14 cellular contexts compared by ENCODE assay signal in genomic region chr14:68444449-68445168, GRCh38.
A peak's percentile ranks its signal among the peaks of the same experiment; 100 is the strongest.
DNase-seq lines count a peak whose midpoint lies in the region; ATAC-seq, FAIRE-seq and TF ChIP-seq lines count a peak whose summit lies in the region.
"Had no signal": no experiment of that assay in that cellular context is flagged by ENCODE, and none has a peak within 500 bp of the region (broad histone marks: within the 10 kb centered on the region; RNA-seq: fewer than 3 reads in every experiment).

No MANE protein-coding gene starts in this region.

- H3K4me1 ChIP-seq in A673 (ENCODE audit: insufficient read depth, low read length, poor library complexity, severe bottlenecking) (peaks cover 6% of the 10 kb centered on the region), mesendoderm (ENCODE audit: control insufficient read depth, low read depth, low read length) (peaks cover 4% of the 10 kb centered on the region)

- H3K9me3 ChIP-seq in A673 (ENCODE audit: low read depth, low read length, poor library complexity, severe bottlenecking): no peaks in the 10 kb centered on the region

- no peak overlapping the region for H2BK5ac ChIP-seq in mesendoderm (ENCODE audit: low read length)

- H3K9me3 Mint-ChIP-seq in MCF 10A (ENCODE audit: unreplicated experiment): peaks cover under 1% of the 10 kb centered on the region
- H3K9me3 Mint-ChIP-seq: activated CD4-positive, alpha-beta T cell treated with anti-CD3 and anti-CD28 coated beads, Interleukin-2, amount 10 ng/mL, durations not matched to agents 7 days and 5 days; memory B cell had no signal

- H3K36me3 ChIP-seq in A673 (ENCODE audit: insufficient read depth, low read length, poor library complexity, severe bottlenecking) (no peaks in the 10 kb centered on the region), mesendoderm (ENCODE audit: control insufficient read depth, insufficient read depth, low read length) (no peaks in the 10 kb centered on the region)

- no peak overlapping the region for H3K18ac ChIP-seq in mesendoderm (ENCODE audit: low read length)

- H3K36me3 Mint-ChIP-seq in MCF 10A (ENCODE audit: insufficient read depth, unreplicated experiment): no peaks in the 10 kb centered on the region
- H3K36me3 Mint-ChIP-seq: activated naive CD4-positive, alpha-beta T cell treated with anti-CD3 and anti-CD28 coated beads, Interleukin-2, amount 50 U/mL, for 72 hours had no signal

- H3K27ac Mint-ChIP-seq in MCF 10A (ENCODE audit: low read depth, unreplicated experiment): peak overlapping the region; percentile 25
- H3K27ac Mint-ChIP-seq: activated CD4-positive, alpha-beta T cell treated with anti-CD3 and anti-CD28 coated beads, Interleukin-2, amount 10 ng/mL, durations not matched to agents 7 days and 5 days; activated naive CD4-positive, alpha-beta T cell treated with anti-CD3 and anti-CD28 coated beads, Interleukin-2, amount 50 U/mL, for 72 hours; memory B cell had no signal

- FAIRE-seq in GM12891 (lab: Jason Lieb, UNC): no peak

- H3K79me1 ChIP-seq in mesendoderm (ENCODE audit: low read length): no peaks in the 10 kb centered on the region

- no peak overlapping the region for H2BK15ac ChIP-seq in mesendoderm (replicated peaks; ENCODE audit: low read depth)

- no peak overlapping the region for H3K56ac ChIP-seq in mesendoderm (ENCODE audit: low read length)

- no peak overlapping the region for H2BK120ac ChIP-seq in mesendoderm (ENCODE audit: low read depth, low read length)

- no peaks in the 10 kb centered on the region for H3K79me2 ChIP-seq in mesendoderm (ENCODE audit: control insufficient read depth, insufficient read depth, low read length)

- no peaks in the 10 kb centered on the region for H3K27me3 Mint-ChIP-seq in MCF 10A (ENCODE audit: insufficient read depth, unreplicated experiment)
- H3K27me3 Mint-ChIP-seq: activated CD4-positive, alpha-beta T cell treated with anti-CD3 and anti-CD28 coated beads, Interleukin-2, amount 10 ng/mL, durations not matched to agents 7 days and 5 days; memory B cell had no signal

- DNase-seq in A673 (ENCODE audit: low spot score) (peak; percentile 42), KBM-7 (peak; percentile 6), MCF 10A (ENCODE audit: unreplicated experiment) (peak; percentile 40), mesendoderm (no peak), GM12891 (ENCODE audit: insufficient read length, low spot score) (no peak), activated T-cell treated with anti-CD3 and anti-CD28 coated beads for 4 hours (no peak), germinal center (ENCODE audit: low spot score) (no peak)
- DNase-seq: activated CD4-positive, alpha-beta T cell treated with anti-CD3 and anti-CD28 coated beads, Interleukin-2, amount 10 ng/mL, durations not matched to agents 7 days and 5 days; C1 segment of cervical spinal cord; stimulated activated CD4-positive, alpha-beta T cell treated with anti-CD3 and anti-CD28 coated beads, Interleukin-2, amount 100 ng/mL, for 24 hours; substantia nigra had no signal

- no peak overlapping the region for H3K27ac ChIP-seq in A673 (ENCODE audit: low read depth, low read length, poor library complexity, severe bottlenecking)
- H3K27ac ChIP-seq in mesendoderm (ENCODE audit: low read depth, low read length): no peak overlapping the region

- peaks cover 15% of the 10 kb centered on the region for H3K4me1 Mint-ChIP-seq in MCF 10A (ENCODE audit: insufficient read depth, unreplicated experiment)
- H3K4me1 Mint-ChIP-seq: activated CD4-positive, alpha-beta T cell treated with anti-CD3 and anti-CD28 coated beads, Interleukin-2, amount 10 ng/mL, durations not matched to agents 7 days and 5 days had no signal

- H3K4me3 ChIP-seq in A673 (ENCODE audit: low read depth, low read length, poor library complexity, severe bottlenecking): no peak overlapping the region
- no peak overlapping the region for H3K4me3 ChIP-seq in mesendoderm (ENCODE audit: low read length)

- no peak overlapping the region for H3K4me3 Mint-ChIP-seq in MCF 10A (ENCODE audit: unreplicated experiment)
- H3K4me3 Mint-ChIP-seq: activated CD4-positive, alpha-beta T cell treated with anti-CD3 and anti-CD28 coated beads, Interleukin-2, amount 10 ng/mL, durations not matched to agents 7 days and 5 days; memory B cell had no signal

- ATAC-seq in GM18909 (IDR thresholded peaks at IDR 0.05; ENCODE audit: poor library complexity, unreplicated experiment): no peak
- ATAC-seq: activated naive CD4-positive, alpha-beta T cell treated with anti-CD3 and anti-CD28 coated beads, Interleukin-2, amount 50 U/mL, for 72 hours had no signal

- H4K8ac ChIP-seq in mesendoderm (ENCODE audit: low read depth, low read length): no peak overlapping the region

- H3K4me2 ChIP-seq in mesendoderm (ENCODE audit: low read length): no peak overlapping the region

- H3K23ac ChIP-seq in mesendoderm (ENCODE audit: low read length): peak overlapping the region; percentile 30

- intact Hi-C loops in A673 (cut with micrococcal nuclease; ENCODE audit: unreplicated experiment) (no loop called here), MCF 10A (cut with micrococcal nuclease) (no loop called here)

- no TSS peak for BruUV-seq in A673 (replicated peaks; lab: Mats Ljungman, UMichigan)
- BruUV-seq in MCF 10A (replicated peaks; lab: Mats Ljungman, UMichigan): no TSS peak

- WGBS in mesendoderm (ENCODE audit: extremely low coverage, insufficient coverage, low lambda C conversion rate): no CpG with 5 or more reads among the region's 2 CpGs

- TF ChIP-seq CTCF in A673 (conservative IDR thresholded peaks at IDR 0.05; ENCODE audit: low read depth, low read length) (no peak), MCF 10A (IDR thresholded peaks at IDR 0.05; ENCODE audit: unreplicated experiment) (no peak)

- H4K5ac ChIP-seq in mesendoderm (ENCODE audit: low read length): no peak overlapping the region

- in situ Hi-C loops in KBM-7 (cut with MboI; ENCODE audit: low pct_unique_long_range_greater_than_20kb, low sequenced_read_pairs): no loop called here

- H3K9ac ChIP-seq in mesendoderm (ENCODE audit: low read length): no peak overlapping the region

- H2AK5ac ChIP-seq in mesendoderm (ENCODE audit: low read length): no peak overlapping the region

- TF ChIP-seq POLR2A in GM12891 (IDR thresholded peaks at IDR 0.05; ENCODE audit: low read depth, low read length): no peak

- CTCF ChIA-PET in A673 (lab: Charles Lee) (no interaction called here), MCF 10A (lab: Yijun Ruan, JAX) (no interaction called here)

- H3K27me3 ChIP-seq in A673 (replicated peaks; ENCODE audit: insufficient read depth, low read depth, low read length, poor library complexity) (no peaks in the 10 kb centered on the region), mesendoderm (ENCODE audit: insufficient read depth, low read length, poor library complexity) (peaks cover 2% of the 10 kb centered on the region)

- H3K4ac ChIP-seq in mesendoderm (ENCODE audit: low read depth, low read length): no peak overlapping the region

- POLR2A ChIA-PET in A673 (lab: Charles Lee; ENCODE audit: low non-redundant PET): interaction anchor here (0.7 kb wide), 1 partner anchor 502 kb away, joined by 7 read pairs; no protein-coding TSS in a partner anchor
- POLR2A ChIA-PET in MCF 10A (lab: Yijun Ruan, JAX): interaction anchor here (0.6 to 1.4 kb wide), 5 partner anchors 13 to 373 kb away, joined by 3 to 5 read pairs (median 3); no protein-coding TSS in a partner anchor

TF ChIP-seq in GM12891, 5 proteins besides CTCF, POLR2A, EP300 and RAD21:
- TF ChIP-seq POU2F2 (IDR thresholded peaks at IDR 0.05; ENCODE audit: low read depth, low read length) (no peak), SPI1 (IDR thresholded peaks at IDR 0.05; ENCODE audit: low read depth, low read length) (no peak), PAX5 (IDR thresholded peaks at IDR 0.05; ENCODE audit: insufficient read depth, low read length, severe bottlenecking) (no peak), POLR2AphosphoS5 (IDR thresholded peaks at IDR 0.05; ENCODE audit: low read depth, low read length) (no peak), TAF1 (IDR thresholded peaks at IDR 0.05; ENCODE audit: low read depth, low read length) (no peak)

Comparison
In these comparisons a context has a peak if more than half of its experiments do, and no peak if none do; other contexts are left out.
1. DNase-seq: peak in A673 (single experiment), KBM-7 (single experiment) and MCF 10A (single experiment); none in mesendoderm (single experiment), GM12891 (single experiment), activated T-cell treated with anti-CD3 and anti-CD28 coated beads for 4 hours (single experiment) and germinal center (single experiment).